Comparison of ENCODE assay signal across 8 cellular contexts in the genomic region with DNA sequence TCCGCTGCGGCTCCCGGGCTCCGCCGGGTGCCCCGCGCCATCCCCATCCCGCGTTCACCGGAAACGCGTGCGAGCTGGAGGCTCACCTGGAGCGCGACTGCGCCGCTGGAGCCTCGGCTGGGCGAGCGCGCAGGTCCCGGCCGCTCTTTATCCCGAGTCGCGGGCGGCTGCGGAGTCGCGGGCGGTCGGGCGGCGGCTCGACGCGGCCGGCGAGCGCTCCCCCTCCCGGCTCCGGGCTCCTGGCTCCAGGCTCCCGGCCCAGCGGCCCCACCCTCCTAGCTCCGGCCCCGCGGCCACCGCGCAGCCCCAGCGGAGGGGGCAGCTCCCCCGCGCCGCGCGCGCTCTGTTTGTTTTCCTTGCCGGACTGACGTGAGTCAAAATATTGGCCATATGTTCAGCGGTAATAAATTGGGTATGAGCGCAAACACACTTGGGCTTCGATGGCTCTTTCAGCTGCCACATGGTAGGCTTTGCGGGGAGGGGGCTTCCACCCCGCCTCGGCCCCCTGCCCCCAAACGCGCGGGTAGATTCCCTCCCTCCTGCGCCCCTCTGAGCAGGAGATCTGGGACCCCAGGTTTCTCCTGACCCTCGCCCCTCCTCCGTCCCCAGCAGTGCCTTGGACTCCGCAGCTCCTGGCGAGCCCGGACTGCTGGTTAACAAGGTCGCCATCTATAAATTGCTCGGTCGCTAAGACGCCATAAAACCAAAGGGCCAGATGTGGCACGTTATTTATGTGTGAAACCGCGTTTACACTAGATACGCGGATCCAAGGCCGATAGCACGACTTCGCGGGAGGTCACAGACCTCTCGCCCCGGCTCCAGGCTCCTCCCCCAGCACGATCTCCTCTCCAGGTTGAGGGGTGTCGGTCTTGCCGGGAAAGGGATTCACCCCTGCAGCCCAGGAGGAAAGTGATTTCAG. TPM values are rescaled to one million over a fixed set of nuclear protein-coding genes. Genes with fewer than 3 reads are reported as not detected.
DNase-seq lines count a peak whose midpoint lies in the region; ATAC-seq, FAIRE-seq and TF ChIP-seq lines count a peak whose summit lies in the region.
"Had no signal": no experiment of that assay in that cellular context is flagged by ENCODE, and none has a peak within 500 bp of the region (broad histone marks: within the 10 kb centered on the region; RNA-seq: fewer than 3 reads in every experiment).

No MANE protein-coding gene starts in this region.

- H3K4me1 ChIP-seq in H1 (replicated peaks in 1 of 4; ENCODE audit: control insufficient read depth in 3 of 4, insufficient read depth in 4 of 4, low read length in 3 of 4) (peaks cover 19 to 39% (median 26%) of the 10 kb centered on the region in 4 experiments), neuron (ENCODE audit: insufficient read depth, low read length) (peaks cover 11% of the 10 kb centered on the region), colonic mucosa (no peaks in the 10 kb centered on the region)

- no peak overlapping the region for H2BK120ac ChIP-seq in H1 (replicated peaks; ENCODE audit: low read depth, low read length)

- H3K79me2 ChIP-seq in H1 (ENCODE audit: control insufficient read depth in 1 of 2, insufficient read depth in 2 of 2, low read length in 2 of 2) = no peaks in the 10 kb centered on the region

- TF ChIP-seq POLR2A in H1 (IDR thresholded peaks at IDR 0.05; ENCODE audit: control extremely low read depth in 1 of 2, low read depth in 2 of 2, low read length in 2 of 2) = no peak

- no peak for FAIRE-seq in H1 (lab: Jason Lieb, UNC)

- no peak overlapping the region; the same call in 1 of the 2 replicates for H2AFZ ChIP-seq in H1 (ENCODE audit: low read length)
- peak overlapping the region; percentile 37 for H2AFZ ChIP-seq in neuron (ENCODE audit: low read depth, low read length)

- DNase-seq in DMS153 treated with DMSO at 0.1 percent for 48 hours (lab: John Stamatoyannopoulos, UW; ENCODE audit: unreplicated experiment) = peak; percentile 47
- DNase-seq in NCI-H2171 (lab: John Stamatoyannopoulos, UW) = peak; percentile 50
- peak in 1 of 2 experiments; percentile 71 for DNase-seq in H1 (ENCODE audit: low read depth in 1 of 2, low spot score in 2 of 2)
- no peak for DNase-seq in colonic mucosa

- no peaks in the 10 kb centered on the region for H3K79me1 ChIP-seq in H1 (ENCODE audit: low read depth, low read length)

- TF ChIP-seq EP300 in H1 (IDR thresholded peaks at IDR 0.05; ENCODE audit: borderline replicate concordance in 1 of 2, low read depth in 2 of 2, low read length in 2 of 2) = no peak

- peak overlapping the region; percentile 87 to 94 for H3K4me2 ChIP-seq in H1 (ENCODE audit: insufficient read depth in 1 of 2, low read depth in 2 of 2, low read length in 2 of 2)

- H3K9me3 ChIP-seq in H1 (ENCODE audit: insufficient read depth in 2 of 2, low read depth in 1 of 2, low read length in 1 of 2) = no peaks in the 10 kb centered on the region
- peaks cover 3% of the 10 kb centered on the region for H3K9me3 ChIP-seq in neuron (ENCODE audit: low read length)
- H3K9me3 ChIP-seq in colonic mucosa = no peaks in the 10 kb centered on the region

- no peak overlapping the region for H2BK5ac ChIP-seq in H1 (ENCODE audit: low read depth, low read length)

- POLR2A ChIA-PET in H1 (lab: Charles Lee; ENCODE audit: partially characterized antibody) = interaction anchor here (1.4 to 1.5 kb wide), 2 partner anchors 12 to 179 kb away, joined by 3 read pairs; no protein-coding TSS in a partner anchor

- H3K9ac ChIP-seq in H1 (replicated peaks in 1 of 4; ENCODE audit: extremely low read depth in 1 of 4, low read depth in 3 of 4, low read length in 3 of 4) = no peak overlapping the region
- H3K9ac ChIP-seq in colonic mucosa (ENCODE audit: low read depth in 2 of 2, low read length in 2 of 2) = no peak overlapping the region

- 0 out of 2 replicates have a peak overlapping the region, but pooled peaks have one; percentile 27 for H3K18ac ChIP-seq in H1 (ENCODE audit: extremely low read depth, low read length)

- H3K27me3 ChIP-seq in H1 (replicated peaks in 1 of 4; ENCODE audit: control insufficient read depth in 3 of 4, extremely low read depth in 1 of 4, insufficient read depth in 3 of 4, low read length in 3 of 4) (peaks cover 78 to 94% (median 85%) of the 10 kb centered on the region in 4 experiments), neuron (ENCODE audit: insufficient read depth, low read length) (peaks cover 88% of the 10 kb centered on the region), colonic mucosa (peaks cover 59% of the 10 kb centered on the region)

- H2BK20ac ChIP-seq in H1 (ENCODE audit: low read length) = no peak overlapping the region; the same call in 1 of the 2 replicates

- no peak overlapping the region for H3K56ac ChIP-seq in H1 (replicated peaks; ENCODE audit: insufficient read length, low read depth, low read length)

- no peak overlapping the region for H2AK5ac ChIP-seq in H1 (ENCODE audit: low read depth, low read length)

- H2BK15ac ChIP-seq in H1 (ENCODE audit: low read length) = no peak overlapping the region

- no peak for ATAC-seq in GM19395 (IDR thresholded peaks at IDR 0.05; ENCODE audit: unreplicated experiment)
- no peak for ATAC-seq in GM21423 (IDR thresholded peaks at IDR 0.05; ENCODE audit: unreplicated experiment)

- peaks cover 0 to 6% (median 0%) of the 10 kb centered on the region in 4 experiments; a peak in 1 of 8 replicates for H3K36me3 ChIP-seq in H1 (ENCODE audit: control insufficient read depth in 2 of 4, insufficient read depth in 4 of 4, low read length in 3 of 4)
- H3K36me3 ChIP-seq in neuron (ENCODE audit: insufficient read depth, low read length) = no peaks in the 10 kb centered on the region
- H3K36me3 ChIP-seq in colonic mucosa = no peaks in the 10 kb centered on the region

- no peak overlapping the region for H4K91ac ChIP-seq in H1 (replicated peaks; ENCODE audit: insufficient read length, low read length)

- no peak overlapping the region for H4K5ac ChIP-seq in H1 (ENCODE audit: insufficient read length, low read depth, low read length)

- no peak overlapping the region for H3K23ac ChIP-seq in H1 (ENCODE audit: insufficient read length)

- no peak overlapping the region for H3K14ac ChIP-seq in H1 (ENCODE audit: insufficient read length)

- no peak for TF ChIP-seq CTCF in H1 (IDR thresholded peaks at IDR 0.05; ENCODE audit: control extremely low read depth in 1 of 3, insufficient read depth in 1 of 3, low read depth in 1 of 3, low read length in 3 of 3)
- TF ChIP-seq CTCF in colonic mucosa (IDR thresholded peaks at IDR 0.05) = no peak

- 2% methylated on average over 57 of the region's 91 CpGs; no CpG with 5 or more reads in 1 of the 2 experiments for WGBS in H1 (ENCODE audit: extremely low coverage in 1 of 2, insufficient coverage in 1 of 2, insufficient read length in 1 of 2, insufficient replicate concordance in 2 of 2, low coverage in 1 of 2, low lambda C conversion rate in 2 of 2, missing lambda C conversion rate in 1 of 2), 2 experiments

- no peak overlapping the region for H2BK12ac ChIP-seq in H1 (ENCODE audit: low read depth, low read length)

- H4K20me1 ChIP-seq in H1 (replicated peaks in 1 of 2; ENCODE audit: control insufficient read depth in 1 of 2, insufficient read depth in 2 of 2, low read length in 2 of 2) = peaks cover 14% of the 10 kb centered on the region in 2 experiments

- no peak overlapping the region for H3K4ac ChIP-seq in H1 (replicated peaks; ENCODE audit: insufficient read length, low read depth, low read length)

- H3K23me2 ChIP-seq in H1 (ENCODE audit: low read depth, low read length) = peaks cover 17% of the 10 kb centered on the region; the same call in 1 of the 2 replicates

- H3K27ac ChIP-seq in H1 (ENCODE audit: low read depth, low read length) (no peak overlapping the region), colonic mucosa (no peak overlapping the region)

- TF ChIP-seq RAD21 in H1 (IDR thresholded peaks at IDR 0.05 in 1 of 2, conservative IDR thresholded peaks at IDR 0.05 in 1 of 2; ENCODE audit: low read depth in 2 of 2, low read length in 2 of 2) = no peak

- H3K4me3 ChIP-seq in H1 (ENCODE audit: extremely low read depth in 1 of 4, insufficient read depth in 2 of 4, low read depth in 3 of 4, low read length in 4 of 4) (peak overlapping the region; percentile 33 to 59 (median 40)), neuron (ENCODE audit: low read length) (peak overlapping the region; percentile 21), colonic mucosa (no peak overlapping the region)

- CTCF ChIA-PET in H1 (lab: Charles Lee; ENCODE audit: partially characterized antibody) = interaction anchor here (0.6 to 12.5 kb wide), 6 partner anchors 15 to 686 kb away, joined by 3 to 79 read pairs (median 11); no protein-coding TSS in a partner anchor

- intact Hi-C loops in colonic mucosa (cut with DNase I) = no loop called here

- peak overlapping the region; percentile 83; the same call in 1 of the 2 replicates for H4K8ac ChIP-seq in H1 (ENCODE audit: extremely low read depth, insufficient read depth, low read length)

TF ChIP-seq in H1, 55 proteins besides CTCF, POLR2A, EP300 and RAD21 (continues in another document):
- TF ChIP-seq KDM4A (IDR thresholded peaks at IDR 0.05; ENCODE audit: low read depth, low read length, severe bottlenecking) (peak; percentile 46), EGR1 (IDR thresholded peaks at IDR 0.05; ENCODE audit: borderline replicate concordance, low read depth, low read length) (peak; percentile 0; the same call in 1 of the 2 replicates), SUZ12 (IDR thresholded peaks at IDR 0.05; ENCODE audit: low read length) (peak; percentile 63), EZH2 (IDR thresholded peaks at IDR 0.05; ENCODE audit: low read depth, low read length, severe bottlenecking) (peak; percentile 43), CBX8 (IDR thresholded peaks at IDR 0.05; ENCODE audit: borderline replicate concordance, low read depth, low read length) (peak; percentile 44; the same call in 1 of the 2 replicates)
- TF ChIP-seq, protein P1, sequence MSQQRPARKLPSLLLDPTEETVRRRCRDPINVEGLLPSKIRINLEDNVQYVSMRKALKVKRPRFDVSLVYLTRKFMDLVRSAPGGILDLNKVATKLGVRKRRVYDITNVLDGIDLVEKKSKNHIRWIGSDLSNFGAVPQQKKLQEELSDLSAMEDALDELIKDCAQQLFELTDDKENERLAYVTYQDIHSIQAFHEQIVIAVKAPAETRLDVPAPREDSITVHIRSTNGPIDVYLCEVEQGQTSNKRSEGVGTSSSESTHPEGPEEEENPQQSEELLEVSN (IDR thresholded peaks at IDR 0.05) = peak; percentile 8; the same call in 1 of the 2 replicates
- TF ChIP-seq, protein P2, sequence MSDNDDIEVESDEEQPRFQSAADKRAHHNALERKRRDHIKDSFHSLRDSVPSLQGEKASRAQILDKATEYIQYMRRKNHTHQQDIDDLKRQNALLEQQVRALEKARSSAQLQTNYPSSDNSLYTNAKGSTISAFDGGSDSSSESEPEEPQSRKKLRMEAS (IDR thresholded peaks at IDR 0.05) = peak; percentile 27

RNA-seq across cellular contexts. Expression of a gene that starts 8.9 kb away (rescaled TPM):
- not detected in 2 replicates for total RNA-seq in H1 (2021; fragmentation: NEBNext Ultra II Directional; extraction: Animal tissue kit (Norgen Biotek cat#: 25700))
- not detected in 2 replicates for polyA plus RNA-seq in H1 (2011; rRNA removed)
- polyA plus RNA-seq in H1 (2011; cell fraction: cytosol; rRNA removed) = not detected
- not detected for polyA plus RNA-seq in H1 (2011; cell fraction: nucleus; rRNA removed)
- not detected in 4 replicates for polyA plus RNA-seq in H1 (2012, experiment 1 of 2)
- polyA plus RNA-seq in H1 (2012, experiment 2 of 2) = not detected
- 0.06 TPM for polyA plus RNA-seq in H1 (2013, experiment 1 of 2)
- polyA plus RNA-seq in H1 (2013, experiment 2 of 2) = not detected
- not detected in 2 replicates for polyA minus RNA-seq in H1 (2011; rRNA and poly(A)+ RNA removed)
- polyA minus RNA-seq in H1 (2011; cell fraction: cytosol; rRNA and poly(A)+ RNA removed) = not detected
- polyA minus RNA-seq in H1 (2011; cell fraction: nucleus; rRNA and poly(A)+ RNA removed) = not detected
- total RNA-seq in colonic mucosa = 1 to 10 TPM; 1.4 to 1.6 TPM
- polyA plus RNA-seq: esophagus had no signal
